ENCODE assay signal across 8 cellular contexts in the genomic region with DNA sequence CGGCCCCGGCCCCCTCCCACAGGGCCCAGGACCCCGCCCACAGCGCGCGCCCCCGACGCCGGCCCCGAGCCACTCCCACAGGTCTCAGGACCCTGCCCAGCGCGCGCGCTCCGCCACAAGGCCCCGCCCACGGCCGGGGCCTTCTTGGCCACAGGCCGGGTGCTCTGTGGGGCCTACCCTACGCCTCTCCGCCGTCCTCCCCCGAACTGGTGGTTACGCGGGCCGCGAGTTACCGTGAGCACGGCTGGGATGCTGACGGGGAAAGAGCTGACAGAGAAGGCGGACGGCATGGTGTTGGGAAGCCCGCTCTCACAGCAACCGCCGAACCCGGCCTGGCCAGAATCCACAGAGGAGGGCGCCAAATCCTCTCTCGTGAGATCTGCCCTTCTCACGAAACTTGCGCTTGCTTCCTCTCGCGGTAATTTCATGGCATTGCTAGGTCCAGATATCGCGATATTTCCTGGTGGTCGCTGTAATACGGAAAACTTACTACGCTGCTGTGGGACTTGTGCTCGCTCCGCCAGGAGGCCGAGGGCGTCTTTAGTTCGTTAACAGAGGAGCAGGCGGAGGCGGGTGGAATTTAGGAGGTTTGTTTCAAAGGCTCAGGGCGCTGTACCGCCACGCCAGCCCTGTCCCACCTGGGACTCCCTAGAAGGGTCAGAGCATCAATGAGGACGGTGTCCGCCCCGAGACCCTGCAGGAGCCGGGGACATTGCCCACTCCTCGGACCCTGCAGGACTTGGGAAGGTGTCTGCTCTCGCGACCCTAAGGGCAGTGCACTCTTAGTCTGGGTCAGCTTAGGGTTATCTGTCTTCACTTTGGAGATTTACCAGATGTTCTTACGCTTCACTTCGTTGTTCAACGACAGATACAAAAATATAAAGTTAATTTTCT. TPM values are rescaled to one million over a fixed set of nuclear protein-coding genes. Genes with fewer than 3 reads are reported as not detected.
DNase-seq lines count a peak whose midpoint lies in the region; ATAC-seq and TF ChIP-seq lines count a peak whose summit lies in the region.

TMEM18 (minus strand) TSS at position 351 of the 894 bp plus-strand sequence; CDS start at position 290, 61 bp downstream.

- H3K4me1 Mint-ChIP-seq in CD8-positive, alpha-beta memory T cell: peaks cover 29 to 44% (median 38%) of the 10 kb centered on the region in 3 donors
- peaks cover 36% of the 10 kb centered on the region for H3K4me1 Mint-ChIP-seq in activated CD4-positive, alpha-beta T cell treated with anti-CD3 and anti-CD28 coated beads, Interleukin-2, amount 10 ng/mL, durations not matched to agents 24 days and 14 days

- H3K27ac ChIP-seq in CD8-positive, alpha-beta memory T cell (ENCODE audit: low read depth, low read length): peak within 1 kb of the TSS; percentile 88
- peak within 1 kb of the TSS; percentile 99 for H3K27ac ChIP-seq in duodenal mucosa (ENCODE audit: low read depth, low read length)
- H3K27ac ChIP-seq in lower lobe of right lung: peak within 1 kb of the TSS; percentile 99

- ATAC-seq in GM19372 (IDR thresholded peaks at IDR 0.05; ENCODE audit: low read depth, unreplicated experiment): peak; percentile 44
- peak; percentile 60 for ATAC-seq in HG03521 (IDR thresholded peaks at IDR 0.05; ENCODE audit: unreplicated experiment)
- peak; percentile 95 to 97 for ATAC-seq in lower lobe of right lung

- peak within 1 kb of the TSS; percentile 91 to 98 (median 95) for H3K4me3 Mint-ChIP-seq in CD8-positive, alpha-beta memory T cell
- H3K4me3 Mint-ChIP-seq in activated CD4-positive, alpha-beta T cell treated with anti-CD3 and anti-CD28 coated beads, Interleukin-2, amount 10 ng/mL, durations not matched to agents 24 days and 14 days: peak within 1 kb of the TSS; percentile 98

- DNase-seq in CD8-positive, alpha-beta memory T cell: peak; percentile 79 to 99 (median 98)
- DNase-seq in NCI-H69 (lab: John Stamatoyannopoulos, UW) (peak; percentile 98), lower lobe of right lung (peak; percentile 89)
- peak; percentile 99 for DNase-seq in activated CD4-positive, alpha-beta T cell treated with anti-CD3 and anti-CD28 coated beads, Interleukin-2, amount 10 ng/mL, durations not matched to agents 24 days and 14 days
- peak; percentile 75 for DNase-seq in stimulated activated CD8-positive, alpha-beta memory T cell treated with anti-CD3 and anti-CD28 coated beads, Interleukin-15, amount 100 ng/mL, for 1 hour (ENCODE audit: low read depth)

- intact Hi-C loops in activated CD4-positive, alpha-beta T cell treated with anti-CD3 and anti-CD28 coated beads, Interleukin-2, amount 10 ng/mL, durations not matched to agents 24 days and 14 days (cut with micrococcal nuclease): no loop called here
- intact Hi-C loops in lower lobe of right lung (cut with DNase I): no loop called here

- peak within 1 kb of the TSS; percentile 74 for H3K4me3 ChIP-seq in CD8-positive, alpha-beta memory T cell (ENCODE audit: low read length)
- H3K4me3 ChIP-seq in duodenal mucosa (ENCODE audit: low read depth in 1 of 2, low read length in 2 of 2) (peak within 1 kb of the TSS; percentile 95 to 96), lower lobe of right lung (peak within 1 kb of the TSS; percentile 95)

- H3K9ac ChIP-seq in duodenal mucosa (ENCODE audit: low read depth in 1 of 2, low read length in 2 of 2): peak within 1 kb of the TSS; percentile 97 to 98

- no peaks in the 10 kb centered on the region for H3K9me3 Mint-ChIP-seq in CD8-positive, alpha-beta memory T cell
- no peaks in the 10 kb centered on the region for H3K9me3 Mint-ChIP-seq in activated CD4-positive, alpha-beta T cell treated with anti-CD3 and anti-CD28 coated beads, Interleukin-2, amount 10 ng/mL, durations not matched to agents 24 days and 14 days

- peak within 1 kb of the TSS; percentile 91 to 99 (median 99) for H3K27ac Mint-ChIP-seq in CD8-positive, alpha-beta memory T cell
- peak within 1 kb of the TSS; percentile 99 for H3K27ac Mint-ChIP-seq in activated CD4-positive, alpha-beta T cell treated with anti-CD3 and anti-CD28 coated beads, Interleukin-2, amount 10 ng/mL, durations not matched to agents 24 days and 14 days

- no peaks in the 10 kb centered on the region for H3K27me3 Mint-ChIP-seq in CD8-positive, alpha-beta memory T cell
- H3K27me3 Mint-ChIP-seq in activated CD4-positive, alpha-beta T cell treated with anti-CD3 and anti-CD28 coated beads, Interleukin-2, amount 10 ng/mL, durations not matched to agents 24 days and 14 days: no peaks in the 10 kb centered on the region

- CTCF ChIA-PET in CD8-positive, alpha-beta memory T cell (lab: Charles Lee): interaction anchor here (1.4 to 2.1 kb wide), 2 partner anchors 60 to 240 kb away, joined by 3 to 4 read pairs; no protein-coding TSS in a partner anchor

- TF ChIP-seq CTCF in lower lobe of right lung (IDR thresholded peaks at IDR 0.05): peak; percentile 41

- POLR2A ChIA-PET in CD8-positive, alpha-beta memory T cell (lab: Charles Lee): interaction anchor here (0.7 kb wide), 1 partner anchor 453 kb away, joined by 5 read pairs; no protein-coding TSS in a partner anchor

- H3K9me3 ChIP-seq in CD8-positive, alpha-beta memory T cell (ENCODE audit: low read length): no peaks in the 10 kb centered on the region
- H3K9me3 ChIP-seq in duodenal mucosa (ENCODE audit: control insufficient read depth in 1 of 2, low read length in 2 of 2) (no peaks in the 10 kb centered on the region), lower lobe of right lung (no peaks in the 10 kb centered on the region)

- H3K36me3 ChIP-seq in CD8-positive, alpha-beta memory T cell (ENCODE audit: insufficient read depth, low read length): no peaks in the 10 kb centered on the region
- peaks cover 5 to 18% of the 10 kb centered on the region in 2 donors for H3K36me3 ChIP-seq in duodenal mucosa (ENCODE audit: control insufficient read depth in 1 of 2, insufficient read depth in 2 of 2, low read length in 2 of 2)
- peaks cover 20% of the 10 kb centered on the region for H3K36me3 ChIP-seq in lower lobe of right lung

- peaks cover 0 to 35% (median 3%) of the 10 kb centered on the region in 3 donors for H3K36me3 Mint-ChIP-seq in CD8-positive, alpha-beta memory T cell
- H3K36me3 Mint-ChIP-seq in activated CD4-positive, alpha-beta T cell treated with anti-CD3 and anti-CD28 coated beads, Interleukin-2, amount 10 ng/mL, durations not matched to agents 24 days and 14 days (ENCODE audit: low read depth): peaks cover 17% of the 10 kb centered on the region

- H3K27me3 ChIP-seq in CD8-positive, alpha-beta memory T cell (ENCODE audit: insufficient read depth, low read length, poor library complexity, severe bottlenecking): no peaks in the 10 kb centered on the region
- H3K27me3 ChIP-seq in duodenal mucosa (ENCODE audit: control insufficient read depth in 1 of 2, insufficient read depth in 2 of 2, low read length in 2 of 2): no peaks in the 10 kb centered on the region
- H3K27me3 ChIP-seq in lower lobe of right lung (ENCODE audit: low read depth): no peaks in the 10 kb centered on the region

- H3K4me1 ChIP-seq in CD8-positive, alpha-beta memory T cell (ENCODE audit: insufficient read depth, low read length): peaks cover 23% of the 10 kb centered on the region
- H3K4me1 ChIP-seq in duodenal mucosa (ENCODE audit: control insufficient read depth in 1 of 2, insufficient read depth in 2 of 2, low read length in 2 of 2) (peaks cover 0 to 12% of the 10 kb centered on the region in 2 donors), lower lobe of right lung (peaks cover 16% of the 10 kb centered on the region)

RNA-seq across cellular contexts. Expression of gene TMEM18, which starts in this region (rescaled TPM):
- total RNA-seq in CD8-positive, alpha-beta memory T cell: 10 to 100 TPM; 20.7 to 23.3 TPM
- 22.2 TPM for polyA plus RNA-seq in CD8-positive, alpha-beta memory T cell
- 21.5 and 25.1 TPM in 2 replicates for total RNA-seq in activated CD4-positive, alpha-beta T cell treated with anti-CD3 and anti-CD28 coated beads, Interleukin-2, amount 10 ng/mL, durations not matched to agents 24 days and 14 days
- 23.3 TPM for total RNA-seq in lower lobe of right lung

Comparison
In these comparisons a context has a peak if more than half of its experiments do, and no peak if none do; other contexts are left out.
1. Peak in every context shown above with its lines: DNase-seq, ATAC-seq, H3K4me3 ChIP-seq and H3K27ac ChIP-seq.
2. ATAC-seq: peak in every context shown above with its lines; median percentile 96 in lower lobe of right lung; 60 in HG03521; 44 in GM19372.